25 cellular contexts compared by ENCODE assay signal in the genomic region with DNA sequence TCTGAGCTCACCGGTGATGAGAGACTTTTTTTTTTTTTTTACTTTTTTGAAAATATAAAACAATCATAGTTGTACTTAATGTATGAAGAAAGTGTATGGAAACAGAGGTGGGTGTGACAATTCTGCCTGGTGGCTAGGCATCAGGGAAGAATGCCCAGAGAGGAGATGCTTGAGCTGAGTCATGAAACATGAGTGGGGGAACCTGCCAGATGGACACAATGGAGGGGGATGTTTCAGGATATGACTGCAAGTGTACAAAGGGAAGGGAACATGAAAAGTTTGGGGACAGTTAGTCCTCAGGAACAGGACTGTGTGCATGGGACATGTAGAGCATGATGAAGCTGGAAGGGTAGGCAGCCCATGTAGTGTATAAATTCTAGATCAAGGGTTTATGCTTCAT.
DNase-seq lines count a peak whose midpoint lies in the region; ATAC-seq and TF ChIP-seq lines count a peak whose summit lies in the region.
"Had no signal": no experiment of that assay in that cellular context is flagged by ENCODE, and none has a peak within 500 bp of the region (broad histone marks: within the 10 kb centered on the region; RNA-seq: fewer than 3 reads in every experiment).

No MANE protein-coding gene starts in this region.

- no peak overlapping the region for H3K4me3 Mint-ChIP-seq in T-helper 17 cell
- H3K4me3 Mint-ChIP-seq: CD4-positive, alpha-beta memory T cell; dendritic cell treated with granulocyte-macrophage colony-stimulating factor and Interleukin-4, amounts not matched to agents 40 ng/mL and 50 ng/mL, for 4 days; HFFc6; T-cell had no signal

- no peak overlapping the region for H3K4me2 ChIP-seq in GM23248 (ENCODE audit: unreplicated experiment)

- no peaks in the 10 kb centered on the region for H3K4me1 Mint-ChIP-seq in T-helper 17 cell
- H3K4me1 Mint-ChIP-seq: CD4-positive, alpha-beta memory T cell; T-cell had no signal

- no peaks in the 10 kb centered on the region for H3K36me3 ChIP-seq in GM23248 (ENCODE audit: low read depth)
- no peaks in the 10 kb centered on the region for H3K36me3 ChIP-seq in adipocyte (ENCODE audit: control insufficient read depth, insufficient read depth, low read length, severe bottlenecking)

- H4K20me1 ChIP-seq in GM23248 (ENCODE audit: insufficient read depth) = no peaks in the 10 kb centered on the region

- TF ChIP-seq CTCF in AG09319 (IDR thresholded peaks at IDR 0.05; ENCODE audit: low read depth, low read length) (no peak), fibroblast of the aortic adventitia (IDR thresholded peaks at IDR 0.05; ENCODE audit: insufficient read depth, low read length) (no peak)

- H3K9me3 ChIP-seq in GM23248 (ENCODE audit: low read depth) = no peaks in the 10 kb centered on the region
- H3K9me3 ChIP-seq in adipocyte (ENCODE audit: control insufficient read depth, low read length) = no peaks in the 10 kb centered on the region
- no peaks in the 10 kb centered on the region for H3K9me3 ChIP-seq in T-helper 17 cell (ENCODE audit: control insufficient read depth, low read length, poor library complexity, severe bottlenecking)

- no peak overlapping the region for H3K27ac Mint-ChIP-seq in T-helper 17 cell
- H3K27ac Mint-ChIP-seq: activated T-helper 2 cell treated with anti-CD3 and anti-CD28 coated beads, Interferon-gamma antibody, Interleukin-2, Interleukin-4, amounts not matched to agents 10 μg/mL and 5 μg/mL and 100 μg/mL, durations not matched to agents 14 hours and 24 hours and 36 hours; CD4-positive, alpha-beta memory T cell; dendritic cell treated with granulocyte-macrophage colony-stimulating factor and Interleukin-4, amounts not matched to agents 40 ng/mL and 50 ng/mL, for 4 days; HFFc6; T-cell had no signal

- peak; percentile 36 for DNase-seq in AG09319 (ENCODE audit: extremely low read depth, low read depth)
- peak; percentile 79 for DNase-seq in GM23248
- peak; percentile 19 for DNase-seq in adipocyte (ENCODE audit: low read depth)
- DNase-seq in fibroblast of the aortic adventitia (ENCODE audit: low read depth) = peak; percentile 71
- no peak for DNase-seq in stimulated activated CD4-positive, alpha-beta T cell treated with anti-CD3 and anti-CD28 coated beads, Interleukin-2, amount 100 ng/mL, for 48 hours
- no peak for DNase-seq in NCI-H1417 treated with DMSO at 0.1 percent for 48 hours (lab: John Stamatoyannopoulos, UW)
- no peak for DNase-seq in T-helper 17 cell
- no peak for DNase-seq in HUDEP-2 (lab: John Stamatoyannopoulos, UW; ENCODE audit: unreplicated experiment in 76 of 76)
- DNase-seq: ACHN; activated CD4-positive, alpha-beta T cell treated with anti-CD3 and anti-CD28 coated beads for 48 hours; CD4-positive, alpha-beta memory T cell; DMS79; HFFc6; mesenchymal stem cell; NCI-H146; NCI-H2171 treated with DMSO at 0.1 percent for 48 hours; NCI-H774; OCI-M1; right cardiac atrium; SHP77; stimulated activated CD4-positive, alpha-beta T cell treated with anti-CD3 and anti-CD28 coated beads, Interleukin-15, amount 100 ng/mL, for 24 hours; T-cell had no signal

- H3K4me3 ChIP-seq in GM23248 (no peak overlapping the region), adipocyte (ENCODE audit: low read length) (no peak overlapping the region), fibroblast of the aortic adventitia (ENCODE audit: low read depth, low read length) (no peak overlapping the region)

- no peaks in the 10 kb centered on the region for H3K27me3 Mint-ChIP-seq in T-helper 17 cell
- H3K27me3 Mint-ChIP-seq: CD4-positive, alpha-beta memory T cell; dendritic cell treated with granulocyte-macrophage colony-stimulating factor and Interleukin-4, amounts not matched to agents 40 ng/mL and 50 ng/mL, for 4 days had no signal

- H3F3A ChIP-seq in GM23248 (ENCODE audit: insufficient read depth) = 0 out of 2 replicates have a peak, but pooled peaks cover 4% of the 10 kb centered on the region

- H3K9ac ChIP-seq in GM23248 (no peak overlapping the region), adipocyte (ENCODE audit: low read length) (no peak overlapping the region)

- in situ Hi-C loops in GM23248 (cut with MboI) = no loop called here

- WGBS in GM23248 (ENCODE audit: low coverage in 1 of 2, low lambda C conversion rate in 2 of 2, missing lambda C conversion rate in 2 of 2), 2 experiments = 48 to 56% methylated on average over 1 of the region's 1 CpG

- H3K4me1 ChIP-seq in GM23248 (ENCODE audit: insufficient read depth) (peaks cover 22% of the 10 kb centered on the region), adipocyte (ENCODE audit: control insufficient read depth, insufficient read depth, low read length) (peaks cover 30% of the 10 kb centered on the region)

- no peaks in the 10 kb centered on the region for H3K27me3 ChIP-seq in GM23248 (replicated peaks; ENCODE audit: insufficient read depth)
- H3K27me3 ChIP-seq in adipocyte (replicated peaks; ENCODE audit: control insufficient read depth, insufficient read depth, low read length) = no peaks in the 10 kb centered on the region

- H2AFZ ChIP-seq in GM23248 = no peak overlapping the region

- no peaks in the 10 kb centered on the region for H3K9me2 ChIP-seq in GM23248 (ENCODE audit: insufficient read depth)

- no peak overlapping the region for H3K27ac ChIP-seq in GM23248
- H3K27ac ChIP-seq: epithelial cell of prostate had no signal

- no peak for ATAC-seq in T-helper 17 cell
- ATAC-seq: T-cell had no signal

- H3K79me2 ChIP-seq in GM23248 (ENCODE audit: insufficient read depth) = no peaks in the 10 kb centered on the region

- H3K36me3 Mint-ChIP-seq in T-helper 17 cell (ENCODE audit: low read depth) = no peaks in the 10 kb centered on the region
- H3K36me3 Mint-ChIP-seq: CD4-positive, alpha-beta memory T cell; T-cell had no signal

Comparison
In these comparisons a context has a peak if more than half of its experiments do, and no peak if none do; other contexts are left out.
1. DNase-seq: peak in AG09319 (single experiment), GM23248 (single experiment), adipocyte (single experiment) and fibroblast of the aortic adventitia (single experiment); none in stimulated activated CD4-positive, alpha-beta T cell treated with anti-CD3 and anti-CD28 coated beads, Interleukin-2, amount 100 ng/mL, for 48 hours (0 of 2), NCI-H1417 treated with DMSO at 0.1 percent for 48 hours (single experiment), T-helper 17 cell (0 of 3) and HUDEP-2 (0 of 76).